In the genomic region with DNA sequence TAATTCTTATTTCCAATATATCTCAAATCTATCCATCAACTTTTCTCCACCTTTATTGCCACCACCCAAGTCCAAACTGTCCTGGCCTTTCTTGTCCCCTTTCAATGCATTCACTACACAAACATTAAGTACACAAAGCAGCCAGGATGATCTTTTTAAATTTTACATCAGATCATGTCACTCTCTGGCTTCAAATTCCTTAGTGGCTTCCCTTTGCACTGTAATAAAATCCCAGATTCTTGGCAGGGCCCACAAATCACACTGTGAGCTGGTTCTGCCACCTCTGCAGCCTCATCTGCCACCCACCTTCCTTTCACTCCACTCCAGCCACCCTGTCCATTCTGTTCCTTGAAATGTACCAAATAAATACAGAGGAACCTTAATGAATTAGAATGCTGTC, we compare ENCODE assay signal across 15 cellular contexts.
A peak's percentile ranks its signal among the peaks of the same experiment; 100 is the strongest.
DNase-seq lines count a peak whose midpoint lies in the region; ATAC-seq and TF ChIP-seq lines count a peak whose summit lies in the region.
"Had no signal": no experiment of that assay in that cellular context is flagged by ENCODE, and none has a peak within 500 bp of the region (broad histone marks: within the 10 kb centered on the region; RNA-seq: fewer than 3 reads in every experiment).

No MANE protein-coding gene starts in this region.

- peak overlapping the region; percentile 44; the same call in 1 of the 2 replicates for H3K27ac ChIP-seq in Panc1 (ENCODE audit: low read length)

- H3K27me3 ChIP-seq in Panc1 (ENCODE audit: control insufficient read depth, insufficient read depth, low read length) = no peaks in the 10 kb centered on the region

- H3K4me3 Mint-ChIP-seq in nephron progenitor cell = no peak overlapping the region
- H3K4me3 Mint-ChIP-seq: CD4-positive, alpha-beta memory T cell; GM23338; H9 had no signal

- H3K36me3 Mint-ChIP-seq in nephron progenitor cell (ENCODE audit: low read depth) = peaks cover 27% of the 10 kb centered on the region
- H3K36me3 Mint-ChIP-seq: CD4-positive, alpha-beta memory T cell had no signal

- peaks cover 3% of the 10 kb centered on the region; the same call in 1 of the 2 replicates for H3K9me3 ChIP-seq in Panc1 (ENCODE audit: control insufficient read depth, insufficient read depth, low read depth, low read length)

- no peaks in the 10 kb centered on the region for H3K27me3 Mint-ChIP-seq in nephron progenitor cell (ENCODE audit: low read depth, poor library complexity)

- no TSS peak for BruUV-seq in Panc1 (replicated peaks; lab: Mats Ljungman, UMichigan)

- H3K9me3 Mint-ChIP-seq in nephron progenitor cell = peaks cover 18% of the 10 kb centered on the region
- H3K9me3 Mint-ChIP-seq: GM23338 had no signal

- H3K4me1 Mint-ChIP-seq in nephron progenitor cell = peaks cover 70% of the 10 kb centered on the region
- H3K4me1 Mint-ChIP-seq: CD4-positive, alpha-beta memory T cell; GM23338; H9 had no signal

- H3K4me3 ChIP-seq in Panc1 (ENCODE audit: low read depth in 2 of 2, low read length in 2 of 2) = no peak overlapping the region
- H3K4me3 ChIP-seq: GM23338 had no signal

- DNase-seq in Panc1 (ENCODE audit: low read depth, low spot score) = no peak
- DNase-seq in left kidney (ENCODE audit: low read depth, low spot score) = peak; percentile 69
- DNase-seq in nephron progenitor cell = no peak
- no peak for DNase-seq in NCI-H1092 (lab: John Stamatoyannopoulos, UW)
- DNase-seq in sciatic nerve (ENCODE audit: low spot score) = no peak
- DNase-seq: C1 segment of cervical spinal cord; Calu3; CD4-positive, alpha-beta memory T cell; COR-L47; DMS53; DMS79 treated with DMSO at 0.1 percent for 48 hours; H9 had no signal

- intact Hi-C loops in Panc1 (cut with micrococcal nuclease; ENCODE audit: unreplicated experiment) = no loop called here
- intact Hi-C loops in sciatic nerve (cut with DNase I) = no loop called here

- POLR2A ChIA-PET in Panc1 (lab: Charles Lee) = no interaction called here

- ATAC-seq in Panc1 (no peak), sciatic nerve (no peak), HG03025 (IDR thresholded peaks at IDR 0.05; ENCODE audit: low FRiP score, unreplicated experiment) (no peak)
- ATAC-seq: GM23338, HCT116 had no signal

- H3K27ac Mint-ChIP-seq in nephron progenitor cell = peak overlapping the region; percentile 17
- H3K27ac Mint-ChIP-seq: CD4-positive, alpha-beta memory T cell; GM23338 had no signal

- in situ Hi-C loops in Panc1 (cut with HindIII; ENCODE audit: low pct_unique_long_range_greater_than_20kb, low sequenced_read_pairs) = no loop called here

- no peak for TF ChIP-seq CTCF in Panc1 (IDR thresholded peaks at IDR 0.05)
- TF ChIP-seq CTCF in nephron progenitor cell (IDR thresholded peaks at IDR 0.05) = no peak

- CTCF ChIA-PET in Panc1 (lab: Charles Lee) = no interaction called here

- peaks cover 6% of the 10 kb centered on the region; the same call in 1 of the 2 replicates for H3K4me1 ChIP-seq in Panc1 (ENCODE audit: control insufficient read depth, insufficient read depth, low read length)

- no peaks in the 10 kb centered on the region for H3K36me3 ChIP-seq in Panc1 (ENCODE audit: control insufficient read depth, insufficient read depth, low read length)
